Comparison of ENCODE assay signal across 8 cellular contexts in genomic region chr10:2949948-2950354, GRCh38.
DNase-seq lines count a peak whose midpoint lies in the region; ATAC-seq, FAIRE-seq and TF ChIP-seq lines count a peak whose summit lies in the region.

No MANE protein-coding gene starts in this region.

- TF ChIP-seq CTCF in AG10803 (conservative IDR thresholded peaks at IDR 0.05; ENCODE audit: low read length) (no peak), bronchial epithelial cell (IDR thresholded peaks at IDR 0.05; ENCODE audit: insufficient read depth, low read length, severe bottlenecking) (no peak)

- peak; percentile 53 for DNase-seq in AG10803 (ENCODE audit: low read depth)
- DNase-seq in bronchial epithelial cell (ENCODE audit: low read depth), result peak; percentile 22
- no peak for DNase-seq in effector CD4-positive, alpha-beta T cell
- DNase-seq in NCI-H524 (lab: John Stamatoyannopoulos, UW), result no peak
- no peak for DNase-seq in sciatic nerve (ENCODE audit: low spot score)

- FAIRE-seq in bronchial epithelial cell (lab: Jason Lieb, UNC), result peak; percentile 52

- no peak overlapping the region for H3K4me3 ChIP-seq in AG10803 (ENCODE audit: low read length)
- no peak overlapping the region for H3K4me3 ChIP-seq in bronchial epithelial cell (ENCODE audit: low read depth, low read length)

- intact Hi-C loops in sciatic nerve (cut with DNase I), result no loop called here

- H3K36me3 ChIP-seq in bronchial epithelial cell (ENCODE audit: control insufficient read depth, insufficient read depth, low read length), result no peaks in the 10 kb centered on the region

- ATAC-seq in GM19467 (IDR thresholded peaks at IDR 0.05; ENCODE audit: unreplicated experiment) (peak; percentile 47), HG03571 (IDR thresholded peaks at IDR 0.05; ENCODE audit: unreplicated experiment) (peak; percentile 62), sciatic nerve (no peak), GM21367 (IDR thresholded peaks at IDR 0.05; ENCODE audit: unreplicated experiment) (no peak)

- no peaks in the 10 kb centered on the region for H3K27me3 ChIP-seq in bronchial epithelial cell (ENCODE audit: control insufficient read depth, insufficient read depth, low read length)

Comparison
In these comparisons a context has a peak if more than half of its experiments do, and no peak if none do; other contexts are left out.
1. DNase-seq: peak in AG10803 (single experiment) and bronchial epithelial cell (single experiment); none in effector CD4-positive, alpha-beta T cell (single experiment), NCI-H524 (0 of 2) and sciatic nerve (single experiment).
2. ATAC-seq: peak in GM19467 (single experiment) and HG03571 (single experiment); none in sciatic nerve (single experiment) and GM21367 (single experiment).